16 cellular contexts compared by ENCODE assay signal in genomic region chr14:102511538-102511937, GRCh38. TPM values are rescaled to one million over a fixed set of nuclear protein-coding genes. Genes with fewer than 3 reads are reported as not detected.
DNase-seq lines count a peak whose midpoint lies in the region; ATAC-seq and TF ChIP-seq lines count a peak whose summit lies in the region.
"Had no signal": no experiment of that assay in that cellular context is flagged by ENCODE, and none has a peak within 500 bp of the region (broad histone marks: within the 10 kb centered on the region; RNA-seq: fewer than 3 reads in every experiment).

No MANE protein-coding gene starts in this region.

- peaks cover 4% of the 10 kb centered on the region for H3K36me3 Mint-ChIP-seq in T-helper 1 cell treated with Interleukin-12 subunit alpha and Interleukin-12 subunit beta and Interleukin-4 antibody, amounts not matched to agents 30 μg/mL and 1 μg/mL, for 36 hours (ENCODE audit: low read depth)
- H3K36me3 Mint-ChIP-seq in IgD-negative memory B cell (peaks cover 2% of the 10 kb centered on the region), immature natural killer cell (no peaks in the 10 kb centered on the region)

- DNase-seq in T-helper 1 cell: no peak
- DNase-seq in immature natural killer cell: no peak
- no peak for DNase-seq in gastrocnemius medialis
- no peak for DNase-seq in NCI-H2081 treated with DMSO at 0.1 percent for 48 hours (lab: John Stamatoyannopoulos, UW)
- no peak for DNase-seq in prostate gland (ENCODE audit: low spot score)
- no peak for DNase-seq in stimulated activated CD4-positive, alpha-beta T cell treated with anti-CD3 and anti-CD28 coated beads, Interleukin-1b, Interleukin-23, amount 100 ng/mL, for 48 hours
- DNase-seq: 8988T, hippocampal formation, kidney, NCI-H1092 treated with DMSO at 0.1 percent for 48 hours had no signal

- H3K4me1 Mint-ChIP-seq in T-helper 1 cell treated with Interleukin-12 subunit alpha and Interleukin-12 subunit beta and Interleukin-4 antibody, amounts not matched to agents 30 μg/mL and 1 μg/mL, for 36 hours (ENCODE audit: low read depth): peaks cover 15% of the 10 kb centered on the region
- H3K4me1 Mint-ChIP-seq in IgD-negative memory B cell: peaks cover 6 to 9% (median 7%) of the 10 kb centered on the region in 3 donors
- peaks cover 14 to 15% of the 10 kb centered on the region in 2 donors for H3K4me1 Mint-ChIP-seq in immature natural killer cell

- ATAC-seq in gastrocnemius medialis: no peak
- ATAC-seq: Panc1 had no signal

- H3K27me3 Mint-ChIP-seq in T-helper 1 cell treated with Interleukin-12 subunit alpha and Interleukin-12 subunit beta and Interleukin-4 antibody, amounts not matched to agents 30 μg/mL and 1 μg/mL, for 36 hours (ENCODE audit: low read depth): no peaks in the 10 kb centered on the region
- H3K27me3 Mint-ChIP-seq in IgD-negative memory B cell (no peaks in the 10 kb centered on the region), immature natural killer cell (ENCODE audit: low read depth in 3 of 3) (peaks cover 2 to 11% (median 3%) of the 10 kb centered on the region in 3 donors)

- 90% methylated on average over 5 of the region's 5 CpGs for WGBS in prostate gland

- H3K4me3 ChIP-seq in gastrocnemius medialis: no peak overlapping the region
- no peak overlapping the region for H3K4me3 ChIP-seq in prostate gland
- H3K4me3 ChIP-seq: thoracic aorta had no signal

- TF ChIP-seq POLR2A in gastrocnemius medialis (IDR thresholded peaks at IDR 0.05): no peak
- no peak for TF ChIP-seq POLR2A in prostate gland (IDR thresholded peaks at IDR 0.05)

- intact Hi-C loops in gastrocnemius medialis (cut with DNase I; ENCODE audit: low total_unique reads) (loop anchor here (2.0 to 10.0 kb wide), 2 partner anchors 193 to 547 kb away; partner anchors contain the start of genes DYNC1H1 and ZNF839), prostate gland (cut with DNase I) (loop anchor here (5.0 kb wide), 1 partner anchor 189 kb away; no protein-coding TSS in a partner anchor)

- no peaks in the 10 kb centered on the region for H3K27me3 ChIP-seq in gastrocnemius medialis
- H3K27me3 ChIP-seq in prostate gland (replicated peaks; ENCODE audit: insufficient read depth): no peaks in the 10 kb centered on the region

- peak overlapping the region; percentile 51 for H3K4me3 Mint-ChIP-seq in T-helper 1 cell treated with Interleukin-12 subunit alpha and Interleukin-12 subunit beta and Interleukin-4 antibody, amounts not matched to agents 30 μg/mL and 1 μg/mL, for 36 hours
- H3K4me3 Mint-ChIP-seq in IgD-negative memory B cell (peak overlapping the region in 3 of 4 donors; percentile 32 to 79 (median 79)), immature natural killer cell (peak overlapping the region; percentile 32 to 92 (median 48))

- H3K27ac ChIP-seq in gastrocnemius medialis: peak overlapping the region in 3 of 4 donors; percentile 90 to 96 (median 91)
- no peak overlapping the region for H3K27ac ChIP-seq in prostate gland
- H3K27ac ChIP-seq: parathyroid adenoma, thoracic aorta had no signal

- H3K36me3 ChIP-seq in gastrocnemius medialis: no peaks in the 10 kb centered on the region
- H3K36me3 ChIP-seq in prostate gland: no peaks in the 10 kb centered on the region
- H3K36me3 ChIP-seq: thoracic aorta had no signal

- H3K27ac Mint-ChIP-seq in T-helper 1 cell treated with Interleukin-12 subunit alpha and Interleukin-12 subunit beta and Interleukin-4 antibody, amounts not matched to agents 30 μg/mL and 1 μg/mL, for 36 hours: no peak overlapping the region
- H3K27ac Mint-ChIP-seq in IgD-negative memory B cell: no peak overlapping the region
- H3K27ac Mint-ChIP-seq in immature natural killer cell: peak overlapping the region in 1 of 6 donors; percentile 24

- H3K4me1 ChIP-seq in gastrocnemius medialis (peaks cover 2 to 21% of the 10 kb centered on the region in 2 donors), prostate gland (replicated peaks) (peaks cover 5% of the 10 kb centered on the region)

- in situ Hi-C loops in gastrocnemius medialis (cut with MboI; ENCODE audit: low sequenced_read_pairs in 4 of 4): loop anchor here in 1 of 4 donors (25.0 kb wide), 1 partner anchor 199 kb away; the partner anchor contains the start of genes MOK and ZNF839

- H3K9me3 Mint-ChIP-seq in T-helper 1 cell treated with Interleukin-12 subunit alpha and Interleukin-12 subunit beta and Interleukin-4 antibody, amounts not matched to agents 30 μg/mL and 1 μg/mL, for 36 hours: no peaks in the 10 kb centered on the region
- H3K9me3 Mint-ChIP-seq in IgD-negative memory B cell: no peaks in the 10 kb centered on the region
- H3K9me3 Mint-ChIP-seq in immature natural killer cell: no peaks in the 10 kb centered on the region
- H3K9me3 Mint-ChIP-seq: endodermal cell had no signal

- TF ChIP-seq CTCF in gastrocnemius medialis (IDR thresholded peaks at IDR 0.05 in 4 of 5, conservative IDR thresholded peaks at IDR 0.05 in 1 of 5) (no peak), prostate gland (IDR thresholded peaks at IDR 0.05) (no peak)

- H3K9me3 ChIP-seq in gastrocnemius medialis (no peaks in the 10 kb centered on the region), prostate gland (no peaks in the 10 kb centered on the region)
- H3K9me3 ChIP-seq: thoracic aorta had no signal

RNA-seq across cellular contexts. Expression of gene ANKRD9, which starts 2.0 kb away (rescaled TPM):
- polyA plus RNA-seq in IgD-negative memory B cell (0.93 TPM), immature natural killer cell (1 to 10 TPM in 1 of 3 donors, under 1 TPM in 2; 0.22 to 2.1 (median 0.44) TPM)
- total RNA-seq in gastrocnemius medialis (100 to 1,000 TPM; 155 to 450 (median 216) TPM), prostate gland (10 to 100 TPM; 81.1 to 81.5 TPM)

Comparison
In these comparisons a context has a peak if more than half of its experiments do, and no peak if none do; other contexts are left out.
1. H3K27ac ChIP-seq: peak in gastrocnemius medialis (3 of 4); none in prostate gland (0 of 2).
2. Peak in every context shown above with its lines, with median percentiles within 50 percentile points of each other: H3K4me3 Mint-ChIP-seq.